Comparison of ENCODE assay signal across 24 cellular contexts in genomic region chr19:52227196-52227940, GRCh38. TPM values are rescaled to one million over a fixed set of nuclear protein-coding genes. Genes with fewer than 3 reads are reported as not detected.
DNase-seq lines count a peak whose midpoint lies in the region; ATAC-seq, FAIRE-seq and TF ChIP-seq lines count a peak whose summit lies in the region.
"Had no signal": no experiment of that assay in that cellular context is flagged by ENCODE, and none has a peak within 500 bp of the region (broad histone marks: within the 10 kb centered on the region; RNA-seq: fewer than 3 reads in every experiment).

No MANE protein-coding gene starts in this region.

- DNase-seq in activated CD8-positive, alpha-beta T cell treated with anti-CD3 and anti-CD28 coated beads for 36 hours, result no peak
- DNase-seq in activated CD8-positive, alpha-beta T cell treated with anti-CD3 and anti-CD28 coated beads, Interleukin-2, amount 10 ng/mL, durations not matched to agents 7 days and 5 days, result no peak
- no peak for DNase-seq in CD8-positive, alpha-beta memory T cell
- no peak for DNase-seq in GM12878 (ENCODE audit: low read depth, low spot score)
- DNase-seq in T-helper 9 cell, result no peak
- no peak for DNase-seq in HuH-7 (ENCODE audit: low spot score)
- no peak for DNase-seq in mesothelial cell of epicardium (ENCODE audit: low spot score in 2 of 2, unreplicated experiment in 2 of 2)
- DNase-seq: activated T-cell treated with anti-CD3 and anti-CD28 coated beads, Interleukin-2, amount 50 U/mL, for 4 hours; BE2C; COR-L47; hippocampal formation; NCI-H1105 treated with DMSO at 0.1 percent for 48 hours; NCI-H2029; NCI-H526; occipital lobe; small intestine; substantia nigra; upper lobe of left lung had no signal

- no peaks in the 10 kb centered on the region for H3F3A ChIP-seq in neural cell (ENCODE audit: insufficient read depth, low read length, poor library complexity, severe bottlenecking)

- H3K4me1 Mint-ChIP-seq in activated CD8-positive, alpha-beta T cell treated with anti-CD3 and anti-CD28 coated beads for 36 hours (ENCODE audit: low read depth), result peaks cover 16% of the 10 kb centered on the region
- peaks cover 14% of the 10 kb centered on the region for H3K4me1 Mint-ChIP-seq in activated CD8-positive, alpha-beta T cell treated with anti-CD3 and anti-CD28 coated beads, Interleukin-2, amount 10 ng/mL, durations not matched to agents 7 days and 5 days (ENCODE audit: low read depth)
- H3K4me1 Mint-ChIP-seq in CD8-positive, alpha-beta memory T cell, result peaks cover 0 to 6% (median 0%) of the 10 kb centered on the region in 3 donors
- no peaks in the 10 kb centered on the region for H3K4me1 Mint-ChIP-seq in mesothelial cell of epicardium

- in situ Hi-C loops in GM12878 (cut with MboI), result no loop called here

- no peaks in the 10 kb centered on the region for H3K27me3 Mint-ChIP-seq in activated CD8-positive, alpha-beta T cell treated with anti-CD3 and anti-CD28 coated beads for 36 hours
- H3K27me3 Mint-ChIP-seq in activated CD8-positive, alpha-beta T cell treated with anti-CD3 and anti-CD28 coated beads, Interleukin-2, amount 10 ng/mL, durations not matched to agents 7 days and 5 days (ENCODE audit: low read depth), result no peaks in the 10 kb centered on the region
- no peaks in the 10 kb centered on the region for H3K27me3 Mint-ChIP-seq in CD8-positive, alpha-beta memory T cell
- no peaks in the 10 kb centered on the region for H3K27me3 Mint-ChIP-seq in mesothelial cell of epicardium (ENCODE audit: low read depth)
- H3K27me3 Mint-ChIP-seq: memory B cell had no signal

- no peak for ATAC-seq in activated CD8-positive, alpha-beta T cell treated with anti-CD3 and anti-CD28 coated beads for 36 hours
- no peak for ATAC-seq in activated CD8-positive, alpha-beta T cell treated with anti-CD3 and anti-CD28 coated beads, Interleukin-2, amount 10 ng/mL, durations not matched to agents 7 days and 5 days
- ATAC-seq in GM12878, result no peak
- ATAC-seq: K562 had no signal

- peaks cover 45% of the 10 kb centered on the region for H3K36me3 Mint-ChIP-seq in activated CD8-positive, alpha-beta T cell treated with anti-CD3 and anti-CD28 coated beads for 36 hours (ENCODE audit: low read depth)
- H3K36me3 Mint-ChIP-seq in activated CD8-positive, alpha-beta T cell treated with anti-CD3 and anti-CD28 coated beads, Interleukin-2, amount 10 ng/mL, durations not matched to agents 7 days and 5 days (ENCODE audit: low read depth), result peaks cover 82% of the 10 kb centered on the region
- H3K36me3 Mint-ChIP-seq in CD8-positive, alpha-beta memory T cell, result peaks cover 5 to 63% (median 38%) of the 10 kb centered on the region in 3 donors
- peaks cover 49% of the 10 kb centered on the region for H3K36me3 Mint-ChIP-seq in mesothelial cell of epicardium

- H3K9me3 ChIP-seq in CD8-positive, alpha-beta memory T cell (ENCODE audit: low read length), result no peaks in the 10 kb centered on the region
- H3K9me3 ChIP-seq in GM12878 (replicated peaks; ENCODE audit: control insufficient read depth, insufficient read depth, low read length) (no peaks in the 10 kb centered on the region), neural cell (ENCODE audit: low read length) (no peaks in the 10 kb centered on the region)
- H3K9me3 ChIP-seq: BE2C, SJSA1, upper lobe of left lung had no signal

- POLR2A ChIA-PET in activated CD8-positive, alpha-beta T cell treated with anti-CD3 and anti-CD28 coated beads for 36 hours (lab: Charles Lee), result interaction anchor here (1.4 kb wide), 1 partner anchor 27 kb away, joined by 5 read pairs; no protein-coding TSS in a partner anchor
- POLR2A ChIA-PET in activated CD8-positive, alpha-beta T cell treated with anti-CD3 and anti-CD28 coated beads, Interleukin-2, amount 10 ng/mL, durations not matched to agents 7 days and 5 days (lab: Charles Lee), result interaction anchor here (1.6 kb wide), 1 partner anchor 56 kb away, joined by 8 read pairs; the partner anchor contains the start of gene ZNF836
- POLR2A ChIA-PET in CD8-positive, alpha-beta memory T cell (lab: Charles Lee), result no interaction called here
- POLR2A ChIA-PET in GM12878 (lab: Charles Lee), result no interaction called here

- CTCF ChIA-PET in activated CD8-positive, alpha-beta T cell treated with anti-CD3 and anti-CD28 coated beads for 36 hours (lab: Charles Lee), result no interaction called here
- CTCF ChIA-PET in activated CD8-positive, alpha-beta T cell treated with anti-CD3 and anti-CD28 coated beads, Interleukin-2, amount 10 ng/mL, durations not matched to agents 7 days and 5 days (lab: Charles Lee), result interaction anchor here (1.0 to 1.9 kb wide), 2 partner anchors 10 to 21 kb away, joined by 3 to 11 read pairs; no protein-coding TSS in a partner anchor
- CTCF ChIA-PET in CD8-positive, alpha-beta memory T cell (lab: Charles Lee), result no interaction called here
- CTCF ChIA-PET in GM12878 (lab: Yijun Ruan, JAX), result interaction anchor here (1.4 kb wide), 1 partner anchor 10 kb away, joined by 6 read pairs; no protein-coding TSS in a partner anchor

- no peaks in the 10 kb centered on the region for H3K27me3 ChIP-seq in CD8-positive, alpha-beta memory T cell (ENCODE audit: insufficient read depth, low read length, poor library complexity, severe bottlenecking)
- H3K27me3 ChIP-seq in GM12878 (replicated peaks in 1 of 2; ENCODE audit: control insufficient read depth in 2 of 2, insufficient read depth in 2 of 2, low read length in 1 of 2) (no peaks in the 10 kb centered on the region), neural cell (ENCODE audit: insufficient read depth, low read depth, low read length) (no peaks in the 10 kb centered on the region)
- H3K27me3 ChIP-seq: BE2C, SJSA1, upper lobe of left lung had no signal

- TF ChIP-seq EP300 in GM12878 (IDR thresholded peaks at IDR 0.05; ENCODE audit: borderline replicate concordance in 1 of 2, control insufficient read depth in 1 of 2, low read depth in 2 of 2, low read length in 2 of 2), result no peak
- no peak for TF ChIP-seq EP300 in neural cell (conservative IDR thresholded peaks at IDR 0.05; ENCODE audit: poor library complexity, severe bottlenecking)

- H3K9ac ChIP-seq in GM12878 (ENCODE audit: control insufficient read depth, insufficient read depth, low read length) (no peak overlapping the region), neural cell (ENCODE audit: low read length) (no peak overlapping the region)

- RAD21 ChIA-PET in GM12878 (lab: Charles Lee; ENCODE audit: unreplicated experiment), result no interaction called here

- H3K9me2 ChIP-seq in neural cell (ENCODE audit: insufficient read depth, low read length), result no peaks in the 10 kb centered on the region

- H3K4me2 ChIP-seq in GM12878 (ENCODE audit: control insufficient read depth, insufficient read depth) (no peak overlapping the region), neural cell (ENCODE audit: low read length) (no peak overlapping the region)

- peak; percentile 33; the same call in 1 of the 2 replicates for TF ChIP-seq POLR2A in GM12878 (IDR thresholded peaks at IDR 0.05; ENCODE audit: low read depth, low read length)

- H3K4me3 Mint-ChIP-seq in activated CD8-positive, alpha-beta T cell treated with anti-CD3 and anti-CD28 coated beads for 36 hours, result no peak overlapping the region
- H3K4me3 Mint-ChIP-seq in activated CD8-positive, alpha-beta T cell treated with anti-CD3 and anti-CD28 coated beads, Interleukin-2, amount 10 ng/mL, durations not matched to agents 7 days and 5 days, result no peak overlapping the region
- H3K4me3 Mint-ChIP-seq in CD8-positive, alpha-beta memory T cell, result no peak overlapping the region
- no peak overlapping the region for H3K4me3 Mint-ChIP-seq in mesothelial cell of epicardium
- H3K4me3 Mint-ChIP-seq: activated T-cell treated with anti-CD3 and anti-CD28 coated beads, Interleukin-2, amount 50 U/mL, for 4 hours; memory B cell had no signal

- no peak for FAIRE-seq in GM12878 (lab: Jason Lieb, UNC)
- FAIRE-seq: G401.6, H1, K562, small intestine had no signal

- 86% methylated on average over 10 of the region's 10 CpGs for WGBS in GM12878 (ENCODE audit: insufficient coverage, insufficient replicate concordance, low lambda C conversion rate, missing lambda C conversion rate)

- no peak overlapping the region for H3K4me3 ChIP-seq in CD8-positive, alpha-beta memory T cell (ENCODE audit: low read length)
- H3K4me3 ChIP-seq in GM12878 (no peak overlapping the region), neural cell (ENCODE audit: low read length) (no peak overlapping the region)
- H3K4me3 ChIP-seq: K562, SJSA1, upper lobe of left lung had no signal

- no peak for TF ChIP-seq CTCF in activated CD8-positive, alpha-beta T cell treated with anti-CD3 and anti-CD28 coated beads for 36 hours (IDR thresholded peaks at IDR 0.05)
- no peak for TF ChIP-seq CTCF in GM12878 (IDR thresholded peaks at IDR 0.05 in 2 of 3, conservative IDR thresholded peaks at IDR 0.05 in 1 of 3; ENCODE audit: control insufficient read depth in 2 of 3, extremely low read depth in 1 of 3, insufficient read depth in 1 of 3, low read depth in 3 of 3, low read length in 3 of 3)
- no peak for TF ChIP-seq CTCF in neural cell (IDR thresholded peaks at IDR 0.05; ENCODE audit: poor library complexity, severe bottlenecking)
- TF ChIP-seq CTCF in mesothelial cell of epicardium (IDR thresholded peaks at IDR 0.05; ENCODE audit: unreplicated experiment), result no peak

- TSS peak; percentile 24 for BruUV-seq in GM12878 (replicated peaks; lab: Mats Ljungman, UMichigan)

- H4K20me1 ChIP-seq in GM12878 (ENCODE audit: control insufficient read depth, insufficient read depth), result no peaks in the 10 kb centered on the region
- H4K20me1 ChIP-seq in neural cell (ENCODE audit: insufficient read depth), result no peaks in the 10 kb centered on the region

- H3K4me1 ChIP-seq in CD8-positive, alpha-beta memory T cell (ENCODE audit: insufficient read depth, low read length), result no peaks in the 10 kb centered on the region
- H3K4me1 ChIP-seq in GM12878 (ENCODE audit: control insufficient read depth, insufficient read depth, low read length), result no peaks in the 10 kb centered on the region
- H3K4me1 ChIP-seq: BE2C, SJSA1, upper lobe of left lung had no signal

- no peak for TF ChIP-seq RAD21 in GM12878 (IDR thresholded peaks at IDR 0.05; ENCODE audit: insufficient read depth, low read depth, low read length)
- TF ChIP-seq RAD21 in neural cell (conservative IDR thresholded peaks at IDR 0.05), result no peak

- no peak overlapping the region for H3K27ac ChIP-seq in CD8-positive, alpha-beta memory T cell (ENCODE audit: low read depth, low read length)
- H3K27ac ChIP-seq in GM12878 (ENCODE audit: control insufficient read depth, insufficient read depth) (no peak overlapping the region), neural cell (ENCODE audit: low read length) (no peak overlapping the region)
- H3K27ac ChIP-seq: SJSA1, upper lobe of left lung had no signal

- H2AFZ ChIP-seq in GM12878 (ENCODE audit: control insufficient read depth, low read depth, low read length) (no peak overlapping the region), neural cell (ENCODE audit: low read depth, low read length) (no peak overlapping the region)

- H3K79me2 ChIP-seq in GM12878 (ENCODE audit: control insufficient read depth, insufficient read depth, low read length), result no peaks in the 10 kb centered on the region
- H3K79me2 ChIP-seq in neural cell (replicated peaks; ENCODE audit: insufficient read depth, low read length), result no peaks in the 10 kb centered on the region

- SMC1A ChIA-PET in GM12878 (lab: Charles Lee; ENCODE audit: uncharacterized antibody, unreplicated experiment), result interaction anchor here (1.2 kb wide), 1 partner anchor 88 kb away, joined by 3 read pairs; the partner anchor contains the start of gene ZNF616

- H3K9me3 Mint-ChIP-seq in activated CD8-positive, alpha-beta T cell treated with anti-CD3 and anti-CD28 coated beads for 36 hours, result no peaks in the 10 kb centered on the region
- H3K9me3 Mint-ChIP-seq in activated CD8-positive, alpha-beta T cell treated with anti-CD3 and anti-CD28 coated beads, Interleukin-2, amount 10 ng/mL, durations not matched to agents 7 days and 5 days (ENCODE audit: insufficient read depth), result no peaks in the 10 kb centered on the region
- H3K9me3 Mint-ChIP-seq in CD8-positive, alpha-beta memory T cell, result no peaks in the 10 kb centered on the region
- H3K9me3 Mint-ChIP-seq in mesothelial cell of epicardium, result no peaks in the 10 kb centered on the region
- H3K9me3 Mint-ChIP-seq: activated T-cell treated with anti-CD3 and anti-CD28 coated beads, Interleukin-2, amount 50 U/mL, for 4 hours; memory B cell had no signal

- peak overlapping the region; percentile 75 for H3K27ac Mint-ChIP-seq in activated CD8-positive, alpha-beta T cell treated with anti-CD3 and anti-CD28 coated beads for 36 hours
- no peak overlapping the region for H3K27ac Mint-ChIP-seq in activated CD8-positive, alpha-beta T cell treated with anti-CD3 and anti-CD28 coated beads, Interleukin-2, amount 10 ng/mL, durations not matched to agents 7 days and 5 days
- peak overlapping the region in 6 of 8 donors; percentile 2 to 82 (median 70) for H3K27ac Mint-ChIP-seq in CD8-positive, alpha-beta memory T cell
- no peak overlapping the region for H3K27ac Mint-ChIP-seq in mesothelial cell of epicardium

- H3K36me3 ChIP-seq in CD8-positive, alpha-beta memory T cell (ENCODE audit: insufficient read depth, low read length), result peaks cover 45% of the 10 kb centered on the region
- H3K36me3 ChIP-seq in GM12878 (ENCODE audit: control insufficient read depth in 2 of 2, insufficient read depth in 2 of 2, low read length in 1 of 2) (peaks cover 17 to 47% of the 10 kb centered on the region in 2 experiments), neural cell (ENCODE audit: insufficient read depth, low read length) (peaks cover 11% of the 10 kb centered on the region)

- intact Hi-C loops in activated CD8-positive, alpha-beta T cell treated with anti-CD3 and anti-CD28 coated beads for 36 hours (cut with micrococcal nuclease), result no loop called here
- intact Hi-C loops in GM12878 (cut with micrococcal nuclease; ENCODE audit: unreplicated experiment), result no loop called here

RNA-seq across cellular contexts. Expression of gene PPP2R1A, which starts 37.5 kb away (rescaled TPM):
- 100 to 1,000 TPM; 236 to 237 TPM for total RNA-seq in activated CD8-positive, alpha-beta T cell treated with anti-CD3 and anti-CD28 coated beads for 36 hours
- total RNA-seq in activated CD8-positive, alpha-beta T cell treated with anti-CD3 and anti-CD28 coated beads, Interleukin-2, amount 10 ng/mL, durations not matched to agents 7 days and 5 days, result 100 to 1,000 TPM; 223 to 225 TPM
- total RNA-seq in CD8-positive, alpha-beta memory T cell, result 100 to 1,000 TPM; 232 to 250 TPM
- 200 TPM for polyA plus RNA-seq in CD8-positive, alpha-beta memory T cell
- 116 and 117 TPM in 2 replicates for total RNA-seq in GM12878 (2013; cell fraction: nucleolus; rRNA removed)
- 125 and 131 TPM in 2 replicates for total RNA-seq in GM12878 (2014; rRNA removed)
- total RNA-seq in GM12878 (2014; rRNA removed; fragmentation: Illumina TruSeq; extraction: Trizol), result 83.4 and 83.7 TPM in 2 replicates
- 274 and 275 TPM in 2 replicates for total RNA-seq in GM12878 (2021)
- 84.3 TPM for polyA plus RNA-seq in GM12878 (2011; ENCODE audit: low read depth)
- 60.7 and 149 TPM in 2 replicates for polyA plus RNA-seq in GM12878 (2011; rRNA removed)
- 186 and 207 TPM in 2 replicates for polyA plus RNA-seq in GM12878 (2011; cell fraction: cytosol; rRNA removed)
- 184 and 241 TPM in 2 replicates for polyA plus RNA-seq in GM12878 (2011; cell fraction: nucleus; rRNA removed)
- polyA plus RNA-seq in GM12878 (2012), result 180 and 183 TPM in 2 replicates
- polyA plus RNA-seq in GM12878 (2014; fragmentation: Illumina TruSeq; extraction: Trizol), result 124 and 178 TPM in 2 replicates
- polyA plus RNA-seq in GM12878 (2014; fragmentation: Nextera tagmentation; extraction: Ambion mirVana), result 10 to 100 TPM; 16.0 to 29.2 TPM
- polyA plus RNA-seq in GM12878 (2014; rRNA removed), result 110 and 145 TPM in 2 replicates
- polyA plus RNA-seq in GM12878 (2016; fragmentation: Nextera tagmentation; extraction: Ambion mirVana), result 100 to 1,000 TPM; 310 to 359 TPM
- polyA minus RNA-seq in GM12878 (2011; rRNA and poly(A)+ RNA removed), result 245 and 263 TPM in 2 replicates
- polyA minus RNA-seq in GM12878 (2011; cell fraction: cytosol; rRNA and poly(A)+ RNA removed), result 134 and 168 TPM in 2 replicates
- polyA minus RNA-seq in GM12878 (2011; cell fraction: nucleus; rRNA and poly(A)+ RNA removed), result 86.2 and 145 TPM in 2 replicates
- 394 and 458 TPM in 2 replicates for polyA plus RNA-seq in neural cell
- polyA minus RNA-seq in neural cell, result 386 and 406 TPM in 2 replicates
- total RNA-seq in mesothelial cell of epicardium, result 308 to 331 TPM (median 314 TPM) in 3 replicates

RNA-seq across cellular contexts. Expression of gene ZNF766, which starts 42.0 kb away (rescaled TPM):
- total RNA-seq in activated CD8-positive, alpha-beta T cell treated with anti-CD3 and anti-CD28 coated beads for 36 hours, result 10 to 100 TPM; 30.7 to 32.9 TPM
- total RNA-seq in activated CD8-positive, alpha-beta T cell treated with anti-CD3 and anti-CD28 coated beads, Interleukin-2, amount 10 ng/mL, durations not matched to agents 7 days and 5 days, result 10 to 100 TPM; 18.9 to 23.7 TPM
- 10 to 100 TPM; 22.2 to 24.3 TPM for total RNA-seq in CD8-positive, alpha-beta memory T cell
- polyA plus RNA-seq in CD8-positive, alpha-beta memory T cell, result 69.7 TPM
- total RNA-seq in GM12878 (2013; cell fraction: nucleolus; rRNA removed), result 39.6 and 48.9 TPM in 2 replicates
- total RNA-seq in GM12878 (2014; rRNA removed), result 7.2 and 8.9 TPM in 2 replicates
- total RNA-seq in GM12878 (2014; rRNA removed; fragmentation: Illumina TruSeq; extraction: Trizol), result 15.3 and 19.1 TPM in 2 replicates
- total RNA-seq in GM12878 (2021), result 12.0 and 13.8 TPM in 2 replicates
- 6.9 TPM for polyA plus RNA-seq in GM12878 (2011; ENCODE audit: low read depth)
- 18.7 and 29.9 TPM in 2 replicates for polyA plus RNA-seq in GM12878 (2011; rRNA removed)
- 6.5 and 6.7 TPM in 2 replicates for polyA plus RNA-seq in GM12878 (2011; cell fraction: cytosol; rRNA removed)
- 5.5 and 5.8 TPM in 2 replicates for polyA plus RNA-seq in GM12878 (2011; cell fraction: nucleus; rRNA removed)
- polyA plus RNA-seq in GM12878 (2012), result 15.2 and 18.0 TPM in 2 replicates
- polyA plus RNA-seq in GM12878 (2014; fragmentation: Illumina TruSeq; extraction: Trizol), result 20.0 and 30.0 TPM in 2 replicates
- polyA plus RNA-seq in GM12878 (2014; fragmentation: Nextera tagmentation; extraction: Ambion mirVana), result 10 to 100 TPM; 11.5 to 14.6 TPM
- polyA plus RNA-seq in GM12878 (2014; rRNA removed), result 6.7 and 7.9 TPM in 2 replicates
- 10 to 100 TPM; 18.2 to 19.2 TPM for polyA plus RNA-seq in GM12878 (2016; fragmentation: Nextera tagmentation; extraction: Ambion mirVana)
- 12.2 and 24.0 TPM in 2 replicates for polyA minus RNA-seq in GM12878 (2011; rRNA and poly(A)+ RNA removed)
- 6.9 and 9.8 TPM in 2 replicates for polyA minus RNA-seq in GM12878 (2011; cell fraction: cytosol; rRNA and poly(A)+ RNA removed)
- polyA minus RNA-seq in GM12878 (2011; cell fraction: nucleus; rRNA and poly(A)+ RNA removed), result 4.7 and 8.5 TPM in 2 replicates
- polyA plus RNA-seq in neural cell, result 21.8 and 24.2 TPM in 2 replicates
- 28.5 and 38.4 TPM in 2 replicates for polyA minus RNA-seq in neural cell
- 26.2 to 28.8 TPM (median 26.9 TPM) in 3 replicates for total RNA-seq in mesothelial cell of epicardium

RNA-seq across cellular contexts. Expression of gene ZNF836, which starts 55.9 kb away (rescaled TPM):
- 10 to 100 TPM; 10.3 to 12.6 TPM for total RNA-seq in activated CD8-positive, alpha-beta T cell treated with anti-CD3 and anti-CD28 coated beads for 36 hours
- 10 to 100 TPM; 15.5 to 18.7 TPM for total RNA-seq in activated CD8-positive, alpha-beta T cell treated with anti-CD3 and anti-CD28 coated beads, Interleukin-2, amount 10 ng/mL, durations not matched to agents 7 days and 5 days
- total RNA-seq in CD8-positive, alpha-beta memory T cell, result 10 to 100 TPM; 10.6 to 12.5 TPM
- 17.1 TPM for polyA plus RNA-seq in CD8-positive, alpha-beta memory T cell
- 26.4 and 31.2 TPM in 2 replicates for total RNA-seq in GM12878 (2013; cell fraction: nucleolus; rRNA removed)
- total RNA-seq in GM12878 (2014; rRNA removed) (5.3 and 7.8 TPM in 2 replicates), GM12878 (2014; rRNA removed; fragmentation: Illumina TruSeq; extraction: Trizol) (6.7 and 8.3 TPM in 2 replicates), GM12878 (2021) (9.1 and 9.9 TPM in 2 replicates), mesothelial cell of epicardium (17.4 to 21.2 TPM (median 19.1 TPM) in 3 replicates)
- 5.1 TPM for polyA plus RNA-seq in GM12878 (2011; ENCODE audit: low read depth)
- polyA plus RNA-seq in GM12878 (2011; rRNA removed) (5.0 and 6.2 TPM in 2 replicates), GM12878 (2014; fragmentation: Illumina TruSeq; extraction: Trizol) (8.2 and 9.3 TPM in 2 replicates), GM12878 (2014; fragmentation: Nextera tagmentation; extraction: Ambion mirVana) (1 to 10 TPM; 5.8 to 9.2 TPM), GM12878 (2014; rRNA removed) (4.5 and 6.6 TPM in 2 replicates), GM12878 (2016; fragmentation: Nextera tagmentation; extraction: Ambion mirVana) (1 to 10 TPM; 4.8 to 6.6 TPM), neural cell (13.2 and 24.5 TPM in 2 replicates)
- polyA plus RNA-seq in GM12878 (2011; cell fraction: cytosol; rRNA removed), result 4.2 and 4.4 TPM in 2 replicates
- 16.3 and 16.6 TPM in 2 replicates for polyA plus RNA-seq in GM12878 (2011; cell fraction: nucleus; rRNA removed)
- 9.0 and 10.6 TPM in 2 replicates for polyA plus RNA-seq in GM12878 (2012)
- 6.8 and 8.3 TPM in 2 replicates for polyA minus RNA-seq in GM12878 (2011; rRNA and poly(A)+ RNA removed)
- 2.7 and 3.1 TPM in 2 replicates for polyA minus RNA-seq in GM12878 (2011; cell fraction: cytosol; rRNA and poly(A)+ RNA removed)
- 5.6 and 7.9 TPM in 2 replicates for polyA minus RNA-seq in GM12878 (2011; cell fraction: nucleus; rRNA and poly(A)+ RNA removed)
- polyA minus RNA-seq in neural cell, result 56.5 and 67.3 TPM in 2 replicates

Comparison
In these comparisons a context has a peak if more than half of its experiments do, and no peak if none do; other contexts are left out.
1. H3K27ac Mint-ChIP-seq: peak in activated CD8-positive, alpha-beta T cell treated with anti-CD3 and anti-CD28 coated beads for 36 hours (single experiment) and CD8-positive, alpha-beta memory T cell (6 of 8); none in activated CD8-positive, alpha-beta T cell treated with anti-CD3 and anti-CD28 coated beads, Interleukin-2, amount 10 ng/mL, durations not matched to agents 7 days and 5 days (single experiment) and mesothelial cell of epicardium (single experiment).
2. CTCF ChIA-PET loops: an anchor here in activated CD8-positive, alpha-beta T cell treated with anti-CD3 and anti-CD28 coated beads, Interleukin-2, amount 10 ng/mL, durations not matched to agents 7 days and 5 days (1.0 to 1.9 kb wide) and GM12878 (1.4 kb wide); none called in activated CD8-positive, alpha-beta T cell treated with anti-CD3 and anti-CD28 coated beads for 36 hours and CD8-positive, alpha-beta memory T cell.
3. POLR2A ChIA-PET loops: an anchor here in activated CD8-positive, alpha-beta T cell treated with anti-CD3 and anti-CD28 coated beads for 36 hours (1.4 kb wide) and activated CD8-positive, alpha-beta T cell treated with anti-CD3 and anti-CD28 coated beads, Interleukin-2, amount 10 ng/mL, durations not matched to agents 7 days and 5 days (1.6 kb wide); none called in CD8-positive, alpha-beta memory T cell and GM12878.